Comparison of ENCODE assay signal across 1 cellular context in genomic region chr16:67444259-67445125, GRCh38.
A peak's percentile ranks its signal among the peaks of the same experiment; 100 is the strongest.
TF ChIP-seq lines count a peak whose summit lies in the region.

No MANE protein-coding gene starts in this region.

TF ChIP-seq in HepG2, 621 proteins besides CTCF, POLR2A, EP300 and RAD21 (continues in another document):
- TF ChIP-seq CENPT (CRISPR knock-in tag; IDR thresholded peaks at IDR 0.05; ENCODE audit: low read depth): 0 out of 2 replicates have a peak, but pooled peaks have one; percentile 15
- TF ChIP-seq ZBTB7A (CRISPR knock-in tag; IDR thresholded peaks at IDR 0.05): no peak
- TF ChIP-seq ZFP90 (CRISPR knock-in tag; IDR thresholded peaks at IDR 0.05; ENCODE audit: borderline replicate concordance): no peak
- 0 out of 2 replicates have a peak, but pooled peaks have one; percentile 22 for TF ChIP-seq ZBTB4 (CRISPR knock-in tag; IDR thresholded peaks at IDR 0.05; ENCODE audit: borderline replicate concordance)
- TF ChIP-seq BORCS8-MEF2B (CRISPR knock-in tag; IDR thresholded peaks at IDR 0.05): 0 out of 2 replicates have a peak, but pooled peaks have one; percentile 30
- no peak for TF ChIP-seq ZNF383 (CRISPR knock-in tag; IDR thresholded peaks at IDR 0.05; ENCODE audit: borderline replicate concordance)
- TF ChIP-seq MED1 (CRISPR knock-in tag; IDR thresholded peaks at IDR 0.05): no peak
- TF ChIP-seq NR0B2 (CRISPR knock-in tag; IDR thresholded peaks at IDR 0.05): no peak
- no peak for TF ChIP-seq ZNF567 (CRISPR knock-in tag; IDR thresholded peaks at IDR 0.05; ENCODE audit: borderline replicate concordance)
- no peak for TF ChIP-seq ZNF652 (CRISPR knock-in tag; IDR thresholded peaks at IDR 0.05; ENCODE audit: borderline replicate concordance, low read depth)
- TF ChIP-seq ZBTB43 (CRISPR knock-in tag; conservative IDR thresholded peaks at IDR 0.05): no peak
- 0 out of 2 replicates have a peak, but pooled peaks have one; percentile 10 for TF ChIP-seq HNRNPL (IDR thresholded peaks at IDR 0.05; ENCODE audit: low read depth, low read length)
- no peak for TF ChIP-seq ZNF549 (CRISPR knock-in tag; IDR thresholded peaks at IDR 0.05)
- TF ChIP-seq IRF9 (CRISPR knock-in tag; IDR thresholded peaks at IDR 0.05; ENCODE audit: borderline replicate concordance): no peak
- TF ChIP-seq ATF5 (CRISPR knock-in tag; IDR thresholded peaks at IDR 0.05; ENCODE audit: low read depth): no peak
- peak; percentile 49 for TF ChIP-seq RBM39 (IDR thresholded peaks at IDR 0.05; ENCODE audit: low read depth, low read length, poor library complexity, severe bottlenecking)
- no peak for TF ChIP-seq MATR3 (CRISPR knock-in tag; IDR thresholded peaks at IDR 0.05)
- TF ChIP-seq PRDM10 (CRISPR knock-in tag; IDR thresholded peaks at IDR 0.05; ENCODE audit: low read depth): no peak
- TF ChIP-seq DZIP1 (CRISPR knock-in tag; IDR thresholded peaks at IDR 0.05): peak; percentile 62; the same call in 1 of the 2 replicates
- no peak for TF ChIP-seq HOXD1 (CRISPR knock-in tag; IDR thresholded peaks at IDR 0.05)
- no peak for TF ChIP-seq ZNF124 (CRISPR knock-in tag; IDR thresholded peaks at IDR 0.05)
- no peak for TF ChIP-seq CC2D1A (CRISPR knock-in tag; IDR thresholded peaks at IDR 0.05)
- no peak for TF ChIP-seq ZNF768 (CRISPR knock-in tag; IDR thresholded peaks at IDR 0.05)
- peak; percentile 18; the same call in 1 of the 2 replicates for TF ChIP-seq PATZ1 (CRISPR knock-in tag; IDR thresholded peaks at IDR 0.05)
- TF ChIP-seq REPIN1 (CRISPR knock-in tag; IDR thresholded peaks at IDR 0.05; ENCODE audit: borderline replicate concordance, low read depth): no peak
- no peak for TF ChIP-seq ATF1 (CRISPR knock-in tag; IDR thresholded peaks at IDR 0.05)
- peak; percentile 88 for TF ChIP-seq ZBTB33 (CRISPR knock-in tag; IDR thresholded peaks at IDR 0.05)
- no peak for TF ChIP-seq ISX (CRISPR knock-in tag; conservative IDR thresholded peaks at IDR 0.05)
- TF ChIP-seq HMGXB3 (CRISPR knock-in tag; IDR thresholded peaks at IDR 0.05; ENCODE audit: borderline replicate concordance): no peak
- no peak for TF ChIP-seq ZFYVE20 (CRISPR knock-in tag; IDR thresholded peaks at IDR 0.05; ENCODE audit: borderline replicate concordance, low read depth)
- no peak for TF ChIP-seq HNRNPH1 (optimal IDR thresholded peaks at IDR 0.05; ENCODE audit: low read depth, low read length)
- no peak for TF ChIP-seq MAFK (conservative IDR thresholded peaks at IDR 0.05 in 1 of 2, IDR thresholded peaks at IDR 0.05 in 1 of 2; ENCODE audit: low read length in 2 of 2)
- no peak for TF ChIP-seq IKZF1 (IDR thresholded peaks at IDR 0.05)
- no peak for TF ChIP-seq ZNF432 (CRISPR knock-in tag; IDR thresholded peaks at IDR 0.05; ENCODE audit: borderline replicate concordance)
- no peak for TF ChIP-seq MEIS1 (CRISPR knock-in tag; IDR thresholded peaks at IDR 0.05; ENCODE audit: borderline replicate concordance)
